In the genomic region with DNA sequence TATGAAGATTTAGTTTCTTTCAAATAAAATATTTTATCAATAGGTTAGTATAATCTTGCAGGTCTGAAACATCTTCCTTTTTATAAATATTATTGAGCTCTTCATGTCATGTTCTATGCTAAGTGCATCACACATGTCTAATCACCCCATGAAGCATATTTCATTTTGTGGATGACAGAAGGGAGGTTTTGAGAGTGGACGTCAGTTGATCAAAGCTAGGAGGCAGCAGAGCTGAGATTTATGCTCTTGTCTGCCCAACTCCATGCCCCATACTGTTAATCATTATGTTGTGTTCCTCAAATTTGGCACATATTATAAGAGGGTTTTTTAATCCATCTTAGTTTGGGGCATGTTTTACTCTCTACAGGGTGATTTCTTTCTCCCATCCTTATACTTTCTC, we compare ENCODE assay signal across 10 cellular contexts. TPM values are rescaled to one million over a fixed set of nuclear protein-coding genes. Genes with fewer than 3 reads are reported as not detected.
A peak's percentile ranks its signal among the peaks of the same experiment; 100 is the strongest.
DNase-seq lines count a peak whose midpoint lies in the region; ATAC-seq, FAIRE-seq and TF ChIP-seq lines count a peak whose summit lies in the region.
"Had no signal": no experiment of that assay in that cellular context is flagged by ENCODE, and none has a peak within 500 bp of the region (broad histone marks: within the 10 kb centered on the region; RNA-seq: fewer than 3 reads in every experiment).

No MANE protein-coding gene starts in this region.

- H3K9ac ChIP-seq in BLaER1 treated with 17β-estradiol and CSF1 and Interleukin-3, amounts not matched to agents 10 nM and 100 nM = peak overlapping the region in 5 of 11 experiments; percentile 32 to 73 (median 64); a peak in 7 of 22 replicates
- H3K9ac ChIP-seq in SK-N-MC (ENCODE audit: insufficient read length) (no peak overlapping the region), HepG2 (ENCODE audit: insufficient read depth, low read depth, low read length) (no peak overlapping the region)

- peaks cover 48 to 100% (median 75%) of the 10 kb centered on the region in 10 experiments for H3K4me1 ChIP-seq in BLaER1 treated with 17β-estradiol and CSF1 and Interleukin-3, amounts not matched to agents 10 nM and 100 nM
- peaks cover 5% of the 10 kb centered on the region for H3K4me1 ChIP-seq in HepG2 (ENCODE audit: insufficient read depth, low read length)
- H3K4me1 ChIP-seq in vagina = peaks cover 45% of the 10 kb centered on the region

- 0 out of 22 replicates have a peak, but pooled peaks cover 0 to 6% (median 0%) of the 10 kb centered on the region in 11 experiments for H3K9me3 ChIP-seq in BLaER1 treated with 17β-estradiol and CSF1 and Interleukin-3, amounts not matched to agents 10 nM and 100 nM (replicated peaks in 1 of 11)
- no peaks in the 10 kb centered on the region for H3K9me3 ChIP-seq in SK-N-MC (ENCODE audit: low read depth, low read length)
- H3K9me3 ChIP-seq in HepG2 (ENCODE audit: low read length) = no peaks in the 10 kb centered on the region
- H3K9me3 ChIP-seq in vagina = no peaks in the 10 kb centered on the region

- H3K4me2 ChIP-seq in BLaER1 treated with 17β-estradiol and CSF1 and Interleukin-3, amounts not matched to agents 10 nM and 100 nM = peak overlapping the region in 10 of 11 experiments; percentile 65 to 90 (median 86); a peak in 19 of 22 replicates
- H3K4me2 ChIP-seq in HepG2 (ENCODE audit: low read depth, low read length) = no peak overlapping the region

- DNase-seq in SK-N-MC (ENCODE audit: low read depth, low spot score) = no peak
- no peak for DNase-seq in HepG2 (ENCODE audit: low spot score)
- no peak for DNase-seq in vagina (ENCODE audit: extremely low spot score in 2 of 2)
- DNase-seq in stimulated activated CD4-positive, alpha-beta T cell treated with anti-CD3 and anti-CD28 coated beads, Interleukin-4, amount 100 ng/mL, for 24 hours = no peak
- DNase-seq in Right ventricle myocardium superior = no peak
- DNase-seq in NCI-H2107 (lab: John Stamatoyannopoulos, UW) = no peak
- DNase-seq: COR-L47, NCI-H1930 had no signal

- H3K79me2 ChIP-seq in HepG2 (ENCODE audit: insufficient read depth, low read length) = no peaks in the 10 kb centered on the region

- no peak for TF ChIP-seq EP300 in HepG2 (IDR thresholded peaks at IDR 0.05; ENCODE audit: low read depth in 2 of 2, low read length in 2 of 2)
- no peak for TF ChIP-seq EP300 in HepG2 (CRISPR knock-in tag; IDR thresholded peaks at IDR 0.05; ENCODE audit: borderline replicate concordance)

- H3K27ac ChIP-seq in BLaER1 treated with 17β-estradiol and CSF1 and Interleukin-3, amounts not matched to agents 10 nM and 100 nM = peak overlapping the region; percentile 79 to 93 (median 88); a peak in 21 of 22 replicates
- H3K27ac ChIP-seq in SK-N-MC (peak overlapping the region; percentile 27; the same call in 1 of the 2 replicates), HepG2 (ENCODE audit: extremely low read length, insufficient read depth, low read length) (no peak overlapping the region), vagina (no peak overlapping the region)

- peak; percentile 8 for FAIRE-seq in HepG2 (lab: Jason Lieb, UNC)

- peaks cover 0 to 13% (median 0%) of the 10 kb centered on the region in 11 experiments; a peak in 4 of 22 replicates for H3K36me3 ChIP-seq in BLaER1 treated with 17β-estradiol and CSF1 and Interleukin-3, amounts not matched to agents 10 nM and 100 nM
- H3K36me3 ChIP-seq in SK-N-MC (ENCODE audit: insufficient read depth, low read length) (no peaks in the 10 kb centered on the region), HepG2 (replicated peaks in 1 of 2; ENCODE audit: control insufficient read depth in 1 of 2, insufficient read depth in 2 of 2, low read length in 2 of 2) (no peaks in the 10 kb centered on the region), vagina (no peaks in the 10 kb centered on the region)

- H4K20me1 ChIP-seq in BLaER1 treated with 17β-estradiol and CSF1 and Interleukin-3, amounts not matched to agents 10 nM and 100 nM = peaks cover 0 to 26% (median 0%) of the 10 kb centered on the region in 11 experiments; a peak in 4 of 22 replicates
- no peaks in the 10 kb centered on the region for H4K20me1 ChIP-seq in HepG2 (ENCODE audit: insufficient read depth, low read length)

- POLR2A ChIA-PET in HepG2 (lab: Yijun Ruan, JAX) = no interaction called here

- TF ChIP-seq POLR2A in HepG2 (IDR thresholded peaks at IDR 0.05; ENCODE audit: insufficient read depth in 1 of 2, low read depth in 2 of 2, low read length in 2 of 2) = no peak
- no peak for TF ChIP-seq POLR2A in vagina (IDR thresholded peaks at IDR 0.05)

- intact Hi-C loops in HepG2 (cut with micrococcal nuclease; ENCODE audit: unreplicated experiment) = no loop called here
- intact Hi-C loops in vagina (cut with DNase I) = loop anchor here (5.0 kb wide), 1 partner anchor 119 kb away; the partner anchor contains the start of gene CALHM5
- intact Hi-C loops in Right ventricle myocardium superior (cut with DNase I) = no loop called here

- no peak for TF ChIP-seq RAD21 in HepG2 (CRISPR knock-in tag; IDR thresholded peaks at IDR 0.05)

- ATAC-seq in GM21737 (IDR thresholded peaks at IDR 0.05; ENCODE audit: unreplicated experiment) (peak; percentile 34), HepG2 (no peak), Right ventricle myocardium superior (ENCODE audit: poor library complexity) (no peak)

- TF ChIP-seq CTCF in HepG2 (CRISPR knock-in tag; IDR thresholded peaks at IDR 0.05) = no peak
- TF ChIP-seq CTCF in vagina (IDR thresholded peaks at IDR 0.05) = no peak

- in situ Hi-C loops in HepG2 (cut with HindIII; ENCODE audit: extremely low pct_ligation_motif_present, low pct_unique_long_range_greater_than_20kb) = no loop called here

- no peak overlapping the region for H3K4me3 ChIP-seq in BLaER1 treated with 17β-estradiol and CSF1 and Interleukin-3, amounts not matched to agents 10 nM and 100 nM
- H3K4me3 ChIP-seq in SK-N-MC = no peak overlapping the region
- H3K4me3 ChIP-seq in HepG2 (replicated peaks in 1 of 3; ENCODE audit: insufficient read depth in 1 of 3, low read depth in 2 of 3, low read length in 3 of 3) = no peak overlapping the region
- H3K4me3 ChIP-seq in vagina = no peak overlapping the region

- H3K27me3 ChIP-seq in BLaER1 treated with 17β-estradiol and CSF1 and Interleukin-3, amounts not matched to agents 10 nM and 100 nM = no peaks in the 10 kb centered on the region
- no peaks in the 10 kb centered on the region; a peak in 1 of 5 replicates for H3K27me3 ChIP-seq in HepG2 (ENCODE audit: control insufficient read depth in 1 of 2, insufficient read depth in 2 of 2, low read length in 2 of 2)
- H3K27me3 ChIP-seq in vagina = no peaks in the 10 kb centered on the region

- CTCF ChIA-PET in HepG2 (lab: Yijun Ruan, JAX; ENCODE audit: low intra/inter-chr PET ratio, low total read pairs) = no interaction called here

- no peak overlapping the region for H2AFZ ChIP-seq in HepG2 (ENCODE audit: low read length)

- no TSS peak for BruUV-seq in HepG2 (replicated peaks; lab: Mats Ljungman, UMichigan)

- WGBS in HepG2 (ENCODE audit: low lambda C conversion rate) = 6% methylated on average over 1 of the region's 1 CpG

TF ChIP-seq in HepG2, 621 proteins besides CTCF, POLR2A, EP300 and RAD21 (continues in another document):
- TF ChIP-seq ZNF530 (CRISPR knock-in tag; IDR thresholded peaks at IDR 0.05; ENCODE audit: low read depth) (no peak), ZNF431 (CRISPR knock-in tag; IDR thresholded peaks at IDR 0.05; ENCODE audit: borderline replicate concordance, low read depth) (no peak), NR2F1 (CRISPR knock-in tag; IDR thresholded peaks at IDR 0.05) (no peak), KDM4B (CRISPR knock-in tag; IDR thresholded peaks at IDR 0.05) (no peak), ZNF556 (CRISPR knock-in tag; IDR thresholded peaks at IDR 0.05; ENCODE audit: borderline replicate concordance) (no peak), JUN (CRISPR knock-in tag; IDR thresholded peaks at IDR 0.05) (no peak), SOX5 (CRISPR knock-in tag; IDR thresholded peaks at IDR 0.05; ENCODE audit: borderline replicate concordance) (no peak), ZNF552 (CRISPR knock-in tag; IDR thresholded peaks at IDR 0.05; ENCODE audit: borderline replicate concordance) (no peak)

RNA-seq across cellular contexts. Expression of gene DSE, which starts 22.7 kb away (rescaled TPM):
- 3.8 and 4.6 TPM in 2 replicates for total RNA-seq in HepG2 (2016; rRNA removed; fragmentation: Illumina TruSeq; extraction: Trizol)
- total RNA-seq in HepG2 (2016; cell fraction: cytosol; rRNA removed; fragmentation: Illumina TruSeq; extraction: Trizol; ENCODE audit: low read depth) = 1.5 and 2.9 TPM in 2 replicates
- total RNA-seq in HepG2 (2016; cell fraction: insoluble cytoplasmic fraction; rRNA removed; fragmentation: Illumina TruSeq; extraction: Trizol) = 4.2 and 4.4 TPM in 2 replicates
- 3.7 and 4.2 TPM in 2 replicates for total RNA-seq in HepG2 (2016; cell fraction: membrane; rRNA removed; fragmentation: Illumina TruSeq; extraction: Trizol)
- total RNA-seq in HepG2 (2016; cell fraction: nucleus; rRNA removed; fragmentation: Illumina TruSeq; extraction: Trizol) = 10.5 and 11.0 TPM in 2 replicates
- 2.6 and 3.0 TPM in 2 replicates for polyA plus RNA-seq in HepG2 (2011; rRNA removed)
- 1.4 and 1.7 TPM in 2 replicates for polyA plus RNA-seq in HepG2 (2011; cell fraction: cytosol; rRNA removed)
- polyA plus RNA-seq in HepG2 (2011; cell fraction: nucleus; rRNA removed) = 5.1 and 5.5 TPM in 2 replicates
- polyA plus RNA-seq in HepG2 (2012) = 2.5 and 4.2 TPM in 2 replicates
- polyA plus RNA-seq in HepG2 (2016; cell fraction: cytosol; fragmentation: Illumina TruSeq; extraction: Trizol; ENCODE audit: low read depth) = 0.57 and 0.59 TPM in 2 replicates
- polyA plus RNA-seq in HepG2 (2016; cell fraction: insoluble cytoplasmic fraction; fragmentation: Illumina TruSeq; extraction: Trizol; ENCODE audit: low read depth) = 2.2 and 2.4 TPM in 2 replicates
- 1.0 and 1.1 TPM in 2 replicates for polyA plus RNA-seq in HepG2 (2016; cell fraction: membrane; fragmentation: Illumina TruSeq; extraction: Trizol; ENCODE audit: low read depth)
- 4.9 and 5.0 TPM in 2 replicates for polyA plus RNA-seq in HepG2 (2016; cell fraction: nucleus; fragmentation: Illumina TruSeq; extraction: Trizol; ENCODE audit: insufficient read depth, low read depth)
- polyA minus RNA-seq in HepG2 (2011; rRNA and poly(A)+ RNA removed; ENCODE audit: low replicate concordance) = 4.9 and 12.1 TPM in 2 replicates
- 2.1 TPM in 2 replicates for polyA minus RNA-seq in HepG2 (2011; cell fraction: cytosol; rRNA and poly(A)+ RNA removed)
- 21.4 and 23.4 TPM in 2 replicates for polyA minus RNA-seq in HepG2 (2011; cell fraction: nucleus; rRNA and poly(A)+ RNA removed)
- total RNA-seq in vagina = 33.1 TPM
- 10.2 TPM for total RNA-seq in Right ventricle myocardium superior

Comparison
In these comparisons a context has a peak if more than half of its experiments do, and no peak if none do; other contexts are left out.
1. H3K27ac ChIP-seq: peak in BLaER1 treated with 17β-estradiol and CSF1 and Interleukin-3, amounts not matched to agents 10 nM and 100 nM (11 of 11) and SK-N-MC (single experiment); none in HepG2 (single experiment) and vagina (single experiment).